ENCODE assay signal across 8 cellular contexts in the genomic region with DNA sequence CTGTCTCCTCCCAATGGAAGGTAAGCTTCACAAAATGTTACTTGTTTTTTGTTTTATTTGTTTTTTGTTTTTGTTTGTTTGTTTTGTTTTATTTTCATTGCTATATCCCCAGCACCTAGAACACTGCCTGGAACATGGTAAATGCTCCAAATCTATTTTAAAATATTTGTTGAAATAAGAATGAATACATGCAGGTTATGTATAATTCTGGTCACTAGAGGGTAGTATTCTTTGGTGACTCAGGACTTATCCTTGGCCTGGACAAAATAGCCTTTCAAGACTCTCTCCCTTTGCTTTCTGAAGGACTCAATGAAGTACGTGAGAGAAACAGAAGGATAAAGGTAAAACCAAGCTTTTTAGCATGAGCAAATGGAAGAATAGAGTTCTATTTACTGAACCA. TPM values are rescaled to one million over a fixed set of nuclear protein-coding genes. Genes with fewer than 3 reads are reported as not detected.
DNase-seq lines count a peak whose midpoint lies in the region; ATAC-seq and TF ChIP-seq lines count a peak whose summit lies in the region.

No MANE protein-coding gene starts in this region.

- no peaks in the 10 kb centered on the region for H3K27me3 ChIP-seq in liver (ENCODE audit: control insufficient read depth in 4 of 4, insufficient read depth in 4 of 4, low read length in 3 of 4)

- H3K27ac ChIP-seq in liver (ENCODE audit: low read depth in 1 of 2, low read length in 2 of 2): no peak overlapping the region

- no peak overlapping the region for H3K9ac ChIP-seq in liver (ENCODE audit: low read depth in 1 of 2, low read length in 2 of 2)

- no peak overlapping the region for H3K4me3 ChIP-seq in choroid plexus epithelial cell (ENCODE audit: low read depth, low read length)
- H3K4me3 ChIP-seq in liver (ENCODE audit: low read depth in 1 of 3, low read length in 3 of 3): no peak overlapping the region

- H3K9me3 ChIP-seq in liver (ENCODE audit: control insufficient read depth in 4 of 4, low read length in 3 of 4): no peaks in the 10 kb centered on the region

- 55% methylated on average over 1 of the region's 1 CpG for WGBS in liver

- H3K36me3 ChIP-seq in liver (ENCODE audit: control insufficient read depth in 4 of 4, insufficient read depth in 3 of 4, low read depth in 1 of 4, low read length in 3 of 4): no peaks in the 10 kb centered on the region

- peak; percentile 66 to 78 for TF ChIP-seq RAD21 in liver (IDR thresholded peaks at IDR 0.05)

- DNase-seq in AG08396 (ENCODE audit: low spot score) (peak; percentile 32), Kasumi-1 (lab: John Stamatoyannopoulos, UW) (peak; percentile 39 to 62), choroid plexus epithelial cell (ENCODE audit: low read depth) (peak; percentile 76), NCI-H1436 treated with DMSO at 0.1 percent for 48 hours (lab: John Stamatoyannopoulos, UW) (no peak)
- no peak for DNase-seq in stimulated activated CD4-positive, alpha-beta T cell treated with anti-CD3 and anti-CD28 coated beads, Interleukin-1b, Interleukin-23, amount 100 ng/mL, for 48 hours

- TF ChIP-seq CTCF in choroid plexus epithelial cell (conservative IDR thresholded peaks at IDR 0.05; ENCODE audit: low read depth, low read length): peak; percentile 65
- peak; percentile 32 for TF ChIP-seq CTCF in liver (IDR thresholded peaks at IDR 0.05; ENCODE audit: low read depth, low read length, missing input control)

- peaks cover 0 to 6% (median 0%) of the 10 kb centered on the region in 4 donors for H3K4me1 ChIP-seq in liver (ENCODE audit: control insufficient read depth in 4 of 4, insufficient read depth in 4 of 4, low read length in 3 of 4)

- ATAC-seq in HG03039 (IDR thresholded peaks at IDR 0.05; ENCODE audit: unreplicated experiment) (no peak), GM21360 (IDR thresholded peaks at IDR 0.05; ENCODE audit: unreplicated experiment) (no peak)

TF ChIP-seq in liver, 16 proteins besides CTCF, POLR2A, EP300 and RAD21:
- TF ChIP-seq JUND (IDR thresholded peaks at IDR 0.05): no peak
- no peak for TF ChIP-seq ATF3 (IDR thresholded peaks at IDR 0.05)
- no peak for TF ChIP-seq FOXA2 (IDR thresholded peaks at IDR 0.05)
- TF ChIP-seq, protein P1, sequence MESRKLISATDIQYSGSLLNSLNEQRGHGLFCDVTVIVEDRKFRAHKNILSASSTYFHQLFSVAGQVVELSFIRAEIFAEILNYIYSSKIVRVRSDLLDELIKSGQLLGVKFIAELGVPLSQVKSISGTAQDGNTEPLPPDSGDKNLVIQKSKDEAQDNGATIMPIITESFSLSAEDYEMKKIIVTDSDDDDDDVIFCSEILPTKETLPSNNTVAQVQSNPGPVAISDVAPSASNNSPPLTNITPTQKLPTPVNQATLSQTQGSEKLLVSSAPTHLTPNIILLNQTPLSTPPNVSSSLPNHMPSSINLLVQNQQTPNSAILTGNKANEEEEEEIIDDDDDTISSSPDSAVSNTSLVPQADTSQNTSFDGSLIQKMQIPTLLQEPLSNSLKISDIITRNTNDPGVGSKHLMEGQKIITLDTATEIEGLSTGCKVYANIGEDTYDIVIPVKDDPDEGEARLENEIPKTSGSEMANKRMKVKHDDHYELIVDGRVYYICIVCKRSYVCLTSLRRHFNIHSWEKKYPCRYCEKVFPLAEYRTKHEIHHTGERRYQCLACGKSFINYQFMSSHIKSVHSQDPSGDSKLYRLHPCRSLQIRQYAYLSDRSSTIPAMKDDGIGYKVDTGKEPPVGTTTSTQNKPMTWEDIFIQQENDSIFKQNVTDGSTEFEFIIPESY (IDR thresholded peaks at IDR 0.05): no peak
- no peak for TF ChIP-seq RXRA (IDR thresholded peaks at IDR 0.05)
- TF ChIP-seq SP1 (IDR thresholded peaks at IDR 0.05): no peak
- TF ChIP-seq YY1 (IDR thresholded peaks at IDR 0.05): no peak
- TF ChIP-seq NR2F2 (IDR thresholded peaks at IDR 0.05): no peak
- TF ChIP-seq TAF1 (conservative IDR thresholded peaks at IDR 0.05): no peak
- TF ChIP-seq EGR1 (IDR thresholded peaks at IDR 0.05; ENCODE audit: low read depth in 2 of 2): no peak
- no peak for TF ChIP-seq HNF4G (IDR thresholded peaks at IDR 0.05)
- TF ChIP-seq FOXA1 (IDR thresholded peaks at IDR 0.05): no peak
- TF ChIP-seq GABPA (IDR thresholded peaks at IDR 0.05 in 1 of 2, conservative IDR thresholded peaks at IDR 0.05 in 1 of 2): no peak
- TF ChIP-seq, protein P2, sequence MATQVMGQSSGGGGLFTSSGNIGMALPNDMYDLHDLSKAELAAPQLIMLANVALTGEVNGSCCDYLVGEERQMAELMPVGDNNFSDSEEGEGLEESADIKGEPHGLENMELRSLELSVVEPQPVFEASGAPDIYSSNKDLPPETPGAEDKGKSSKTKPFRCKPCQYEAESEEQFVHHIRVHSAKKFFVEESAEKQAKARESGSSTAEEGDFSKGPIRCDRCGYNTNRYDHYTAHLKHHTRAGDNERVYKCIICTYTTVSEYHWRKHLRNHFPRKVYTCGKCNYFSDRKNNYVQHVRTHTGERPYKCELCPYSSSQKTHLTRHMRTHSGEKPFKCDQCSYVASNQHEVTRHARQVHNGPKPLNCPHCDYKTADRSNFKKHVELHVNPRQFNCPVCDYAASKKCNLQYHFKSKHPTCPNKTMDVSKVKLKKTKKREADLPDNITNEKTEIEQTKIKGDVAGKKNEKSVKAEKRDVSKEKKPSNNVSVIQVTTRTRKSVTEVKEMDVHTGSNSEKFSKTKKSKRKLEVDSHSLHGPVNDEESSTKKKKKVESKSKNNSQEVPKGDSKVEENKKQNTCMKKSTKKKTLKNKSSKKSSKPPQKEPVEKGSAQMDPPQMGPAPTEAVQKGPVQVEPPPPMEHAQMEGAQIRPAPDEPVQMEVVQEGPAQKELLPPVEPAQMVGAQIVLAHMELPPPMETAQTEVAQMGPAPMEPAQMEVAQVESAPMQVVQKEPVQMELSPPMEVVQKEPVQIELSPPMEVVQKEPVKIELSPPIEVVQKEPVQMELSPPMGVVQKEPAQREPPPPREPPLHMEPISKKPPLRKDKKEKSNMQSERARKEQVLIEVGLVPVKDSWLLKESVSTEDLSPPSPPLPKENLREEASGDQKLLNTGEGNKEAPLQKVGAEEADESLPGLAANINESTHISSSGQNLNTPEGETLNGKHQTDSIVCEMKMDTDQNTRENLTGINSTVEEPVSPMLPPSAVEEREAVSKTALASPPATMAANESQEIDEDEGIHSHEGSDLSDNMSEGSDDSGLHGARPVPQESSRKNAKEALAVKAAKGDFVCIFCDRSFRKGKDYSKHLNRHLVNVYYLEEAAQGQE (IDR thresholded peaks at IDR 0.05): no peak
- TF ChIP-seq HNF4A (conservative IDR thresholded peaks at IDR 0.05): no peak
- TF ChIP-seq, protein P3, sequence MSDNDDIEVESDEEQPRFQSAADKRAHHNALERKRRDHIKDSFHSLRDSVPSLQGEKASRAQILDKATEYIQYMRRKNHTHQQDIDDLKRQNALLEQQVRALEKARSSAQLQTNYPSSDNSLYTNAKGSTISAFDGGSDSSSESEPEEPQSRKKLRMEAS (IDR thresholded peaks at IDR 0.05): no peak

RNA-seq across cellular contexts. Expression of gene PPP2R3A, which starts 46.9 kb away (rescaled TPM):
- 1 to 10 TPM; 1.7 to 3.3 TPM for total RNA-seq in liver
- 1 to 10 TPM in 1 of 2 donors, under 1 TPM in 1; 0.54 to 1.5 TPM for polyA plus RNA-seq in liver

Comparison
In these comparisons a context has a peak if more than half of its experiments do, and no peak if none do; other contexts are left out.
1. DNase-seq: peak in AG08396 (single experiment), Kasumi-1 (2 of 2) and choroid plexus epithelial cell (single experiment); none in stimulated activated CD4-positive, alpha-beta T cell treated with anti-CD3 and anti-CD28 coated beads, Interleukin-1b, Interleukin-23, amount 100 ng/mL, for 48 hours (single experiment) and NCI-H1436 treated with DMSO at 0.1 percent for 48 hours (single experiment).